9 cellular contexts compared by ENCODE assay signal in the genomic region with DNA sequence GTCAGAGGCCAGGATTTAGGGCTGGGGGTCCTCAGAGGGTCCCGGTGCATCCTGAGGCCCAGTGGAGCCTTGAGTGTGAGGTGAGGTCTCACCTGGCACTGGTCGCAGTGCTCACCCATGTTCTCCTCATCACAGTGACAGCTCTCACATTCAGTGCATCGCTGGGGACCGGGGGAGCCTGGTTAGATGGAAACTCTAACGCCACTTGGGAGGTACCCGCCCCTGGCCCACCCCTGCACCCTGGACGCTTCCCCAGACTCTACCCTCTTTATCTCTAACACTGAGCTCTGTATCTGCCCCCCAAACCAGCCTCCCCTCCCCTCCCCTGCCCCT. TPM values are rescaled to one million over a fixed set of nuclear protein-coding genes. Genes with fewer than 3 reads are reported as not detected.
DNase-seq lines count a peak whose midpoint lies in the region; ATAC-seq and TF ChIP-seq lines count a peak whose summit lies in the region.
"Had no signal": no experiment of that assay in that cellular context is flagged by ENCODE, and none has a peak within 500 bp of the region (broad histone marks: within the 10 kb centered on the region; RNA-seq: fewer than 3 reads in every experiment).

No MANE protein-coding gene starts in this region.

- POLR2A ChIA-PET in PC-9 (lab: Charles Lee; ENCODE audit: unreplicated experiment): interaction anchor here (0.6 kb wide), 1 partner anchor 133 kb away, joined by 4 read pairs; no protein-coding TSS in a partner anchor

- H3K4me1 ChIP-seq in H9 (ENCODE audit: insufficient read depth, low read length): peaks cover 7% of the 10 kb centered on the region; the same call in 1 of the 2 replicates
- H3K4me1 ChIP-seq in colonic mucosa: no peaks in the 10 kb centered on the region
- H3K4me1 ChIP-seq in aorta (ENCODE audit: control insufficient read depth in 1 of 2, insufficient read depth in 2 of 2, low read length in 2 of 2): no peaks in the 10 kb centered on the region
- peaks cover 16% of the 10 kb centered on the region; the same call in 1 of the 2 replicates for H3K4me1 ChIP-seq in PC-9 (replicated peaks; ENCODE audit: insufficient read depth)

- no peak overlapping the region for H2AFZ ChIP-seq in H9 (ENCODE audit: low read length)
- no peak overlapping the region for H2AFZ ChIP-seq in PC-9

- peaks cover 0 to 10% (median 0%) of the 10 kb centered on the region in 3 experiments; a peak in 3 of 7 replicates for H3K36me3 Mint-ChIP-seq in H9 (ENCODE audit: insufficient read depth in 1 of 3, low read depth in 3 of 3)
- no peaks in the 10 kb centered on the region for H3K36me3 Mint-ChIP-seq in natural killer cell

- H3K23ac ChIP-seq in H9 (ENCODE audit: insufficient read length, low read depth, low read length): no peak overlapping the region

- H3K79me2 ChIP-seq in H9 (ENCODE audit: insufficient read depth, low read length): no peaks in the 10 kb centered on the region
- H3K79me2 ChIP-seq in PC-9 (ENCODE audit: low read depth): no peaks in the 10 kb centered on the region

- no peak overlapping the region for H3K56ac ChIP-seq in H9 (ENCODE audit: insufficient read length, low read depth, low read length)

- no peak overlapping the region for H2BK5ac ChIP-seq in H9 (ENCODE audit: insufficient read length, low read length)

- no peak overlapping the region for H3K18ac ChIP-seq in H9 (ENCODE audit: insufficient read length, low read depth, low read length)

- no peak overlapping the region for H2BK20ac ChIP-seq in H9 (ENCODE audit: low read depth, low read length, poor library complexity, severe bottlenecking)

- H3K27ac ChIP-seq in C4-2B (peak overlapping the region; percentile 95), H9 (ENCODE audit: insufficient read length, low read depth, low read length) (no peak overlapping the region), colonic mucosa (peak overlapping the region; percentile 92), aorta (ENCODE audit: low read depth in 1 of 2, low read length in 2 of 2) (no peak overlapping the region), PC-9 (no peak overlapping the region)

- H3K4me3 ChIP-seq in colonic mucosa (no peak overlapping the region), aorta (ENCODE audit: low read length in 2 of 2) (no peak overlapping the region), PC-9 (no peak overlapping the region)

- H3K23me2 ChIP-seq in H9 (ENCODE audit: insufficient read length, low read depth, low read length, poor library complexity, severe bottlenecking): peaks cover 17% of the 10 kb centered on the region

- no TSS peak for BruUV-seq in PC-9 (replicated peaks; lab: Mats Ljungman, UMichigan)

- no peak overlapping the region for H4K5ac ChIP-seq in H9 (ENCODE audit: insufficient read length, low read depth, low read length)

- intact Hi-C loops in colonic mucosa (cut with DNase I): no loop called here
- intact Hi-C loops in natural killer cell (cut with micrococcal nuclease): no loop called here
- intact Hi-C loops in aorta (cut with DNase I): loop anchor here in 1 of 2 donors (5.0 kb wide), 1 partner anchor 35 kb away; a partner anchor contains a TSS
- intact Hi-C loops in PC-9 (cut with micrococcal nuclease; ENCODE audit: unreplicated experiment): no loop called here

- H3K4me2 ChIP-seq in H9 (ENCODE audit: insufficient read depth, insufficient read length, low read length) (peak overlapping the region; percentile 54), PC-9 (no peak overlapping the region)

- H2BK120ac ChIP-seq in H9 (ENCODE audit: low read depth, low read length, poor library complexity, severe bottlenecking): no peak overlapping the region

- H3K36me3 ChIP-seq in colonic mucosa (no peaks in the 10 kb centered on the region), aorta (ENCODE audit: control insufficient read depth in 1 of 2, insufficient read depth in 2 of 2, low read length in 1 of 2) (no peaks in the 10 kb centered on the region), PC-9 (ENCODE audit: low read depth) (no peaks in the 10 kb centered on the region)

- CTCF ChIA-PET in PC-9 (lab: Charles Lee): no interaction called here

- H3K9me2 ChIP-seq in PC-9 (ENCODE audit: insufficient read depth): no peaks in the 10 kb centered on the region

- H3F3A ChIP-seq in PC-9 (ENCODE audit: insufficient read depth, low read depth): peaks cover 15% of the 10 kb centered on the region; the same call in 1 of the 2 replicates

- H3T11ph ChIP-seq in H9 (ENCODE audit: low read length): no peak overlapping the region

- WGBS in H9 (ENCODE audit: extremely low coverage, insufficient read length, low lambda C conversion rate): no CpG with 5 or more reads among the region's 7 CpGs
- WGBS in aorta, 2 donors: 56 to 58% methylated on average over 7 of the region's 7 CpGs

- no peak overlapping the region for H2AK5ac ChIP-seq in H9 (ENCODE audit: insufficient read length, low read length)

- H3K27me3 ChIP-seq in H9 (ENCODE audit: insufficient read depth, low read length): no peaks in the 10 kb centered on the region; the same call in 1 of the 2 replicates
- no peaks in the 10 kb centered on the region for H3K27me3 ChIP-seq in colonic mucosa
- H3K27me3 ChIP-seq in aorta (ENCODE audit: control insufficient read depth in 1 of 2, insufficient read depth in 2 of 2, low read length in 1 of 2): no peaks in the 10 kb centered on the region
- H3K27me3 ChIP-seq in PC-9 (ENCODE audit: insufficient read depth, low read depth): no peaks in the 10 kb centered on the region

- H4K91ac ChIP-seq in H9 (ENCODE audit: insufficient read length, low read depth, low read length): no peak overlapping the region

- H3K79me1 ChIP-seq in H9 (ENCODE audit: insufficient read depth, low read depth, low read length, poor library complexity, severe bottlenecking): no peaks in the 10 kb centered on the region

- H3K4me1 Mint-ChIP-seq in H9: peaks cover 16 to 52% of the 10 kb centered on the region in 2 experiments
- H3K4me1 Mint-ChIP-seq in natural killer cell: peaks cover 20 to 48% of the 10 kb centered on the region in 2 donors

- DNase-seq in H9 (no peak), colonic mucosa (no peak), natural killer cell (no peak), aorta (no peak), NCI-H82 treated with DMSO at 0.1 percent for 48 hours (lab: John Stamatoyannopoulos, UW; ENCODE audit: unreplicated experiment) (no peak), PC-9 (no peak), 8988T (no peak)

- TF ChIP-seq CTCF in C4-2B (conservative IDR thresholded peaks at IDR 0.05): no peak
- TF ChIP-seq CTCF in H9 (conservative IDR thresholded peaks at IDR 0.05): no peak
- TF ChIP-seq CTCF in colonic mucosa (IDR thresholded peaks at IDR 0.05): no peak
- TF ChIP-seq CTCF in natural killer cell (IDR thresholded peaks at IDR 0.05): no peak
- no peak for TF ChIP-seq CTCF in PC-9 (conservative IDR thresholded peaks at IDR 0.05)

- H3K9me3 ChIP-seq in H9 (ENCODE audit: control insufficient read depth, low read depth, low read length) (no peaks in the 10 kb centered on the region), colonic mucosa (no peaks in the 10 kb centered on the region), aorta (ENCODE audit: control insufficient read depth, low read length) (no peaks in the 10 kb centered on the region), PC-9 (ENCODE audit: insufficient read depth, low read depth) (no peaks in the 10 kb centered on the region)

- ATAC-seq in natural killer cell (no peak), aorta (ENCODE audit: low FRiP score) (no peak)

- no peak overlapping the region for H4K8ac ChIP-seq in H9 (replicated peaks; ENCODE audit: insufficient read length, low read depth, low read length)

- H4K20me1 ChIP-seq in H9 (ENCODE audit: control insufficient read depth, insufficient read depth, insufficient read length) (no peaks in the 10 kb centered on the region), PC-9 (ENCODE audit: insufficient read depth) (no peaks in the 10 kb centered on the region)

- H3K9me3 Mint-ChIP-seq in H9 (peaks cover 0 to 6% of the 10 kb centered on the region in 2 experiments; a peak in 2 of 5 replicates), natural killer cell (no peaks in the 10 kb centered on the region)

- H2BK15ac ChIP-seq in H9 (ENCODE audit: low read depth, low read length): no peak overlapping the region; the same call in 1 of the 2 replicates

- H2BK12ac ChIP-seq in H9 (ENCODE audit: insufficient read length, low read depth, low read length): no peak overlapping the region

- H3K27me3 Mint-ChIP-seq in H9 (ENCODE audit: low read depth): peaks cover 44% of the 10 kb centered on the region
- H3K27me3 Mint-ChIP-seq in natural killer cell (ENCODE audit: low read depth in 2 of 2): peaks cover 19 to 56% of the 10 kb centered on the region in 2 donors

- H3K9ac ChIP-seq in H9 (ENCODE audit: extremely low read depth, insufficient read length, low read length) (no peak overlapping the region), colonic mucosa (ENCODE audit: low read depth in 2 of 2, low read length in 2 of 2) (no peak overlapping the region)

- H3K27ac Mint-ChIP-seq in H9 (no peak overlapping the region), natural killer cell (no peak overlapping the region)
- H3K27ac Mint-ChIP-seq: activated T-cell treated with anti-CD3 and anti-CD28 coated beads, Interleukin-2, amount 50 U/mL, for 72 hours had no signal

- no peak overlapping the region for H3K14ac ChIP-seq in H9 (ENCODE audit: insufficient read depth, low read length)

- peak overlapping the region in 1 of 2 experiments; percentile 96; a peak in 4 of 5 replicates for H3K4me3 Mint-ChIP-seq in H9
- peak overlapping the region; percentile 52 for H3K4me3 Mint-ChIP-seq in natural killer cell

- no peak overlapping the region for H3K4ac ChIP-seq in H9 (ENCODE audit: low read depth, low read length)

RNA-seq across cellular contexts. Expression of a gene that starts 3.0 kb away (rescaled TPM):
- total RNA-seq in H9 (2021) (1.8 and 1.9 TPM in 2 replicates), colonic mucosa (1 to 10 TPM in 1 of 2 donors, under 1 TPM in 1; 0.53 to 1.8 TPM), natural killer cell (not detected), aorta (1 to 10 TPM; 2.5 to 4.8 TPM), PC-9 (2021) (0.50 TPM in 1 of 2 replicates, not detected in the other)
- polyA plus RNA-seq in aorta: 1 to 10 TPM in 1 of 2 donors, under 1 TPM in 1; 0.74 to 9.3 TPM
- total RNA-seq: activated T-cell treated with anti-CD3 and anti-CD28 coated beads, Interleukin-2, amount 50 U/mL, for 72 hours had no signal

RNA-seq across cellular contexts. Expression of a gene that starts 5.4 kb away (rescaled TPM):
- total RNA-seq in H9 (2021) (6.9 and 7.2 TPM in 2 replicates), colonic mucosa (100 to 1,000 TPM; 175 to 307 TPM), natural killer cell (under 1 TPM in 1 of 3 donors, not detected in 2; 0.20 TPM), aorta (10 to 100 TPM; 41.9 to 57.1 TPM), PC-9 (2021) (43.8 and 62.3 TPM in 2 replicates)
- polyA plus RNA-seq in aorta: 10 to 100 TPM; 21.3 to 59.1 TPM

RNA-seq across cellular contexts. Expression of a gene that starts 32.8 kb away (rescaled TPM):
- total RNA-seq in H9 (2021) (18.8 and 19.1 TPM in 2 replicates), colonic mucosa (10 to 100 TPM; 27.5 to 36.3 TPM), natural killer cell (1 to 10 TPM; 5.3 to 5.5 (median 5.3) TPM), aorta (1 to 10 TPM; 4.2 to 8.0 TPM), PC-9 (2021) (8.3 and 10.1 TPM in 2 replicates)
- polyA plus RNA-seq in aorta: 1 to 10 TPM; 2.0 to 4.1 TPM

RNA-seq across cellular contexts. Expression of a gene that starts 33.2 kb away (rescaled TPM):
- total RNA-seq in H9 (2021) (0.72 and 1.1 TPM in 2 replicates), colonic mucosa (1 to 10 TPM; 3.5 to 4.8 TPM), natural killer cell (1 to 10 TPM; 2.3 to 2.7 (median 2.7) TPM), aorta (under 1 TPM; 0.49 to 0.72 TPM), PC-9 (2021) (1.5 and 3.0 TPM in 2 replicates)
- polyA plus RNA-seq in aorta: 1 to 10 TPM; 1.0 to 5.4 TPM

RNA-seq across cellular contexts. Expression of a gene that starts 38.0 kb away (rescaled TPM):
- total RNA-seq in H9 (2021): 3.5 and 4.2 TPM in 2 replicates
- total RNA-seq in colonic mucosa: 10 to 100 TPM; 11.8 to 14.6 TPM
- 1 to 10 TPM; 6.2 to 8.8 (median 6.5) TPM for total RNA-seq in natural killer cell
- total RNA-seq in aorta: 1 to 10 TPM; 8.4 to 9.7 TPM
- polyA plus RNA-seq in aorta: 10 to 100 TPM in 1 of 2 donors, 1 to 10 TPM in 1; 7.6 to 24.1 TPM
- total RNA-seq in PC-9 (2021): 6.5 and 7.0 TPM in 2 replicates

Comparison
In these comparisons a context has a peak if more than half of its experiments do, and no peak if none do; other contexts are left out.
1. H3K27ac ChIP-seq: peak in C4-2B (single experiment) and colonic mucosa (single experiment); none in H9 (single experiment), aorta (0 of 2) and PC-9 (single experiment).